8 cellular contexts compared by ENCODE assay signal in genomic region chr11:536841-537621, GRCh38. TPM values are rescaled to one million over a fixed set of nuclear protein-coding genes. Genes with fewer than 3 reads are reported as not detected.
DNase-seq lines count a peak whose midpoint lies in the region; ATAC-seq and TF ChIP-seq lines count a peak whose summit lies in the region.

LRRC56 (plus strand) TSS chr11:537527; CDS start chr11:540685, 3,158 bp downstream.

- peak; percentile 61 for TF ChIP-seq POLR2A in GM18505 (IDR thresholded peaks at IDR 0.05; ENCODE audit: borderline replicate concordance, extremely low read depth, insufficient read depth, insufficient read length)

- DNase-seq in NCI-H2107 (lab: John Stamatoyannopoulos, UW) (peak; percentile 87), cerebellar cortex (ENCODE audit: low spot score) (peak; percentile 42), left kidney (ENCODE audit: low read depth, low spot score) (peak; percentile 93), H4 (ENCODE audit: low spot score) (no peak)
- DNase-seq in stimulated activated CD4-positive, alpha-beta T cell treated with anti-CD3 and anti-CD28 coated beads, Interleukin-4, amount 100 ng/mL, for 24 hours, result peak; percentile 88

- peak; percentile 40 for ATAC-seq in GM18505 (IDR thresholded peaks at IDR 0.05; ENCODE audit: unreplicated experiment)
- ATAC-seq in HG02938 (IDR thresholded peaks at IDR 0.05; ENCODE audit: unreplicated experiment), result peak; percentile 52
- peak; percentile 43 to 49 for ATAC-seq in activated CD4-positive, CD25-positive, alpha-beta regulatory T cell treated with anti-CD3 and anti-CD28 coated beads, Interleukin-2, amount 50 U/mL, for 24 hours

RNA-seq across cellular contexts. Expression of gene LRRC56, which starts in this region (rescaled TPM):
- 0.18 and 0.19 TPM in 2 replicates for total RNA-seq in H4 (2014; rRNA removed; shearing (Covaris generic))
